ENCODE assay signal across 9 cellular contexts in the genomic region with DNA sequence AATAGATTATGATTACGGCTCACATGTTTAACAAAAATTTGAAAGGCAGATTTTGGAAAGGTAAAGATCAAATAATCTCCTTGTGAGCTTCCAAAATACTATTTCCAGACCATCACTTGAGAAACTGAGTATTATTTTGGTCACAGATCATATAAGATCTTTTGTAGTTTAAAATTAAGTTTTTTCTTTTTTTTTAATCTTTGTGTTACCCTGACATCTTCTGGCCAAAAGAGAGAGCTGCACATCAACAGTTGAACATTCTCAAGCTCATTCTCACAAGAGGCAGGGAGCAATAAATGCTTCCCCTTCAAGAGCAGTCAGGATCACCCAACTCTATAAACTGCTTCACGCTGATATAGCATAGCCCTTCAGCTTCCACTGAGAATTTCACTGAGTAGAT. TPM values are rescaled to one million over a fixed set of nuclear protein-coding genes. Genes with fewer than 3 reads are reported as not detected.
DNase-seq lines count a peak whose midpoint lies in the region; ATAC-seq and TF ChIP-seq lines count a peak whose summit lies in the region.
"Had no signal": no experiment of that assay in that cellular context is flagged by ENCODE, and none has a peak within 500 bp of the region (broad histone marks: within the 10 kb centered on the region; RNA-seq: fewer than 3 reads in every experiment).

No MANE protein-coding gene starts in this region.

- H3K4me1 ChIP-seq in CD8-positive, alpha-beta memory T cell (ENCODE audit: insufficient read depth, low read length) = no peaks in the 10 kb centered on the region

- peaks cover 11% of the 10 kb centered on the region; the same call in 1 of the 2 replicates for H3K36me3 ChIP-seq in SK-N-MC (ENCODE audit: insufficient read depth, low read length)
- peaks cover 5% of the 10 kb centered on the region for H3K36me3 ChIP-seq in CD8-positive, alpha-beta memory T cell (ENCODE audit: insufficient read depth, low read length)

- intact Hi-C loops in CD4-positive, alpha-beta T cell (cut with DNase I, micrococcal nuclease) = loop anchor here in 1 of 2 experiments (5.0 to 10.0 kb wide), 2 partner anchors 319 to 1542 kb away; no protein-coding TSS in a partner anchor
- intact Hi-C loops in Calu3 (cut with micrococcal nuclease; ENCODE audit: unreplicated experiment) = loop anchor here (5.0 kb wide), 1 partner anchor 319 kb away; no protein-coding TSS in a partner anchor

- no peaks in the 10 kb centered on the region for H3K27me3 Mint-ChIP-seq in CD4-positive, alpha-beta T cell
- H3K27me3 Mint-ChIP-seq in Calu3 (ENCODE audit: unreplicated experiment) = no peaks in the 10 kb centered on the region
- H3K27me3 Mint-ChIP-seq in CD8-positive, alpha-beta memory T cell = no peaks in the 10 kb centered on the region

- H3K9me3 Mint-ChIP-seq in CD4-positive, alpha-beta T cell = no peaks in the 10 kb centered on the region
- H3K9me3 Mint-ChIP-seq in Calu3 (ENCODE audit: low read depth, unreplicated experiment) = no peaks in the 10 kb centered on the region
- no peaks in the 10 kb centered on the region for H3K9me3 Mint-ChIP-seq in CD8-positive, alpha-beta memory T cell

- no peaks in the 10 kb centered on the region for H3K9me3 ChIP-seq in CD4-positive, alpha-beta T cell (ENCODE audit: control insufficient read depth, low read length)
- H3K9me3 ChIP-seq in SK-N-MC (ENCODE audit: low read depth, low read length) = no peaks in the 10 kb centered on the region
- H3K9me3 ChIP-seq in CD8-positive, alpha-beta memory T cell (ENCODE audit: low read length) = no peaks in the 10 kb centered on the region

- H3K4me3 Mint-ChIP-seq in CD4-positive, alpha-beta T cell = no peak overlapping the region
- H3K4me3 Mint-ChIP-seq in Calu3 (ENCODE audit: low read depth, unreplicated experiment) = no peak overlapping the region
- no peak overlapping the region for H3K4me3 Mint-ChIP-seq in CD8-positive, alpha-beta memory T cell

- TF ChIP-seq CTCF in CD4-positive, alpha-beta T cell (IDR thresholded peaks at IDR 0.05) = peak; percentile 44
- TF ChIP-seq CTCF in Calu3 (IDR thresholded peaks at IDR 0.05; ENCODE audit: unreplicated experiment) = no peak

- ATAC-seq in CD4-positive, alpha-beta T cell (ENCODE audit: poor library complexity) = no peak
- peak; percentile 44 for ATAC-seq in GM19463 (IDR thresholded peaks at IDR 0.05; ENCODE audit: unreplicated experiment)
- ATAC-seq in GM21381 (IDR thresholded peaks at IDR 0.05; ENCODE audit: unreplicated experiment) = no peak

- H3K27me3 ChIP-seq in CD4-positive, alpha-beta T cell (ENCODE audit: control insufficient read depth, insufficient read depth, low read length) = no peaks in the 10 kb centered on the region
- H3K27me3 ChIP-seq in CD8-positive, alpha-beta memory T cell (ENCODE audit: insufficient read depth, low read length, poor library complexity, severe bottlenecking) = no peaks in the 10 kb centered on the region

- no peak overlapping the region for H3K27ac Mint-ChIP-seq in CD4-positive, alpha-beta T cell
- no peak overlapping the region for H3K27ac Mint-ChIP-seq in Calu3 (ENCODE audit: unreplicated experiment)
- H3K27ac Mint-ChIP-seq in CD8-positive, alpha-beta memory T cell = peak overlapping the region in 1 of 8 donors; percentile 27

- no peak overlapping the region for H3K27ac ChIP-seq in CD4-positive, alpha-beta T cell (ENCODE audit: low read depth, low read length)
- H3K27ac ChIP-seq in SK-N-MC = 0 out of 2 replicates have a peak overlapping the region, but pooled peaks have one; percentile 26
- H3K27ac ChIP-seq in CD8-positive, alpha-beta memory T cell (ENCODE audit: low read depth, low read length) = no peak overlapping the region

- BruUV-seq in Calu3 (replicated peaks; lab: Mats Ljungman, UMichigan) = no TSS peak

- POLR2A ChIA-PET in CD4-positive, alpha-beta T cell (lab: Charles Lee) = no interaction called here
- POLR2A ChIA-PET in CD8-positive, alpha-beta memory T cell (lab: Charles Lee) = no interaction called here

- no peaks in the 10 kb centered on the region for H3K4me1 Mint-ChIP-seq in CD4-positive, alpha-beta T cell (ENCODE audit: low read depth)
- no peaks in the 10 kb centered on the region for H3K4me1 Mint-ChIP-seq in Calu3 (ENCODE audit: low read depth, unreplicated experiment)
- no peaks in the 10 kb centered on the region for H3K4me1 Mint-ChIP-seq in CD8-positive, alpha-beta memory T cell

- peaks cover 54% of the 10 kb centered on the region for H3K36me3 Mint-ChIP-seq in CD4-positive, alpha-beta T cell (ENCODE audit: low read depth)
- H3K36me3 Mint-ChIP-seq in Calu3 (ENCODE audit: insufficient read depth, unreplicated experiment) = peaks cover 6% of the 10 kb centered on the region
- peaks cover 0 to 57% (median 9%) of the 10 kb centered on the region in 3 donors for H3K36me3 Mint-ChIP-seq in CD8-positive, alpha-beta memory T cell

- CTCF ChIA-PET in CD4-positive, alpha-beta T cell (lab: Charles Lee) = interaction anchor here (0.7 to 1.0 kb wide), 3 partner anchors 9 to 15 kb away, joined by 3 read pairs; no protein-coding TSS in a partner anchor
- CTCF ChIA-PET in Calu3 (lab: Charles Lee) = interaction anchor here (0.6 to 1.4 kb wide), 3 partner anchors 16 to 355 kb away, joined by 3 to 9 read pairs (median 5); a partner anchor contains a TSS
- CTCF ChIA-PET in CD8-positive, alpha-beta memory T cell (lab: Charles Lee) = interaction anchor here (0.8 to 2.0 kb wide), 6 partner anchors 8 to 1547 kb away, joined by 3 to 10 read pairs (median 4); a partner anchor contains a TSS

- H3K9ac ChIP-seq in SK-N-MC (ENCODE audit: insufficient read length) = no peak overlapping the region

- no peak for DNase-seq in CD4-positive, alpha-beta T cell
- no peak for DNase-seq in SK-N-MC (ENCODE audit: low read depth, low spot score)
- DNase-seq in iPS-NIHi7 (ENCODE audit: extremely low spot score) = peak; percentile 46
- no peak for DNase-seq in Calu3
- DNase-seq in CD8-positive, alpha-beta memory T cell = no peak
- no peak for DNase-seq in SK-N-DZ (ENCODE audit: low spot score)

- no peak overlapping the region for H3K4me3 ChIP-seq in SK-N-MC
- H3K4me3 ChIP-seq in CD8-positive, alpha-beta memory T cell (ENCODE audit: low read length) = no peak overlapping the region
- H3K4me3 ChIP-seq: lung had no signal

RNA-seq across cellular contexts. Expression of a gene that starts 15.9 kb away (rescaled TPM):
- 1 to 10 TPM; 4.6 to 4.7 TPM for total RNA-seq in CD4-positive, alpha-beta T cell
- total RNA-seq in Calu3 (2022) = 18.4 and 21.1 TPM in 2 replicates
- 10 to 100 TPM; 18.1 to 20.8 TPM for total RNA-seq in CD8-positive, alpha-beta memory T cell
- 23.9 TPM for polyA plus RNA-seq in CD8-positive, alpha-beta memory T cell
- polyA plus RNA-seq in SK-N-DZ (2014; cell fraction: cytosol; rRNA removed) = 9.9 and 12.2 TPM in 2 replicates
- 4.0 and 4.4 TPM in 2 replicates for polyA plus RNA-seq in SK-N-DZ (2014; cell fraction: nucleus; rRNA removed)

RNA-seq across cellular contexts. Expression of a gene that starts 43.1 kb away (rescaled TPM):
- not detected for total RNA-seq in CD4-positive, alpha-beta T cell
- total RNA-seq in Calu3 (2022) = not detected in 2 replicates
- total RNA-seq in CD8-positive, alpha-beta memory T cell = not detected
- not detected for polyA plus RNA-seq in CD8-positive, alpha-beta memory T cell
- polyA plus RNA-seq in SK-N-DZ (2014; cell fraction: cytosol; rRNA removed) = not detected in 2 replicates
- polyA plus RNA-seq in SK-N-DZ (2014; cell fraction: nucleus; rRNA removed) = not detected in 2 replicates
- total RNA-seq: lung had no signal
- polyA plus RNA-seq: lung had no signal
